14 cellular contexts compared by ENCODE assay signal in the genomic region with DNA sequence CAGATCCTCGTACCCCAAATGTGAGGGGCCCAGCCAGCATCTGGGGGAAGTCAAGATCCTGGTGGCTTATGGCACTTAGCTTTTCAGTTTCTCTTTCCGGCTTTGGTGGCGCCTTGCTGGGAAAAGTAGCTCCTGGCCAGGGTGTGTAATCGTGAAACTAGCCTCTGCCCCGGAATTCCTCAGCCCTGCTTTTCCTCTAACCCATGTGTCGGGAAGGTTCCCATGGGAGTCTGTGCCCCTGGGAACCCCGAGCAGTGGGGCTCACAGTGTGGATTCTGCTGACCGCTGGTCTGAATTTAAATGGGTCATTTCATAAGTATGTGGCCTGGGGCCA. TPM values are rescaled to one million over a fixed set of nuclear protein-coding genes. Genes with fewer than 3 reads are reported as not detected.
DNase-seq lines count a peak whose midpoint lies in the region; ATAC-seq and TF ChIP-seq lines count a peak whose summit lies in the region.
"Had no signal": no experiment of that assay in that cellular context is flagged by ENCODE, and none has a peak within 500 bp of the region (broad histone marks: within the 10 kb centered on the region; RNA-seq: fewer than 3 reads in every experiment).

No MANE protein-coding gene starts in this region.

- DNase-seq in activated CD8-positive, alpha-beta T cell treated with anti-CD3 and anti-CD28 coated beads, Interleukin-2, amount 10 ng/mL, durations not matched to agents 7 days and 5 days = no peak
- DNase-seq in activated CD8-positive, alpha-beta T cell treated with anti-CD3 and anti-CD28 coated beads for 36 hours = no peak
- DNase-seq in OCI-LY7 (ENCODE audit: low spot score) (no peak), left lobe of liver (ENCODE audit: low spot score) (no peak), stomach (no peak), NCI-H2081 treated with DMSO at 0.1 percent for 48 hours (lab: John Stamatoyannopoulos, UW) (no peak), CD1c-positive myeloid dendritic cell (ENCODE audit: extremely low spot score) (no peak), NCI-H2227 (lab: John Stamatoyannopoulos, UW; ENCODE audit: unreplicated experiment) (no peak)
- DNase-seq: cortex of kidney, WERI-Rb-1 had no signal

- no TSS peak for BruUV-seq in OCI-LY7 (replicated peaks; lab: Mats Ljungman, UMichigan)

- H4K20me1 ChIP-seq in OCI-LY7 (ENCODE audit: insufficient read depth, low read length) = peaks cover 8% of the 10 kb centered on the region; the same call in 1 of the 2 replicates

- H3K4me3 ChIP-seq in OCI-LY7 (ENCODE audit: low read depth, low read length, poor library complexity, severe bottlenecking) (no peak overlapping the region), stomach (peak overlapping the region in 2 of 4 donors; percentile 7 to 25)

- peak overlapping the region; percentile 30 for H3K4me3 Mint-ChIP-seq in activated CD8-positive, alpha-beta T cell treated with anti-CD3 and anti-CD28 coated beads, Interleukin-2, amount 10 ng/mL, durations not matched to agents 7 days and 5 days
- H3K4me3 Mint-ChIP-seq in activated CD8-positive, alpha-beta T cell treated with anti-CD3 and anti-CD28 coated beads for 36 hours = no peak overlapping the region

- TF ChIP-seq POLR2A in stomach (IDR thresholded peaks at IDR 0.05) = no peak

- WGBS in stomach, 5 donors = 21 to 44% (median 24%) methylated on average over 8 of the region's 8 CpGs

- H3K36me3 Mint-ChIP-seq in activated CD8-positive, alpha-beta T cell treated with anti-CD3 and anti-CD28 coated beads, Interleukin-2, amount 10 ng/mL, durations not matched to agents 7 days and 5 days (ENCODE audit: low read depth) = peaks cover 12% of the 10 kb centered on the region
- peaks cover 10% of the 10 kb centered on the region for H3K36me3 Mint-ChIP-seq in activated CD8-positive, alpha-beta T cell treated with anti-CD3 and anti-CD28 coated beads for 36 hours (ENCODE audit: low read depth)

- no peak for TF ChIP-seq CTCF in activated CD8-positive, alpha-beta T cell treated with anti-CD3 and anti-CD28 coated beads for 36 hours (IDR thresholded peaks at IDR 0.05)
- TF ChIP-seq CTCF in OCI-LY7 (conservative IDR thresholded peaks at IDR 0.05; ENCODE audit: low read length) (no peak), stomach (IDR thresholded peaks at IDR 0.05) (no peak)

- no peak for TF ChIP-seq EP300 in stomach (IDR thresholded peaks at IDR 0.05)

- H3K79me2 ChIP-seq in OCI-LY7 (ENCODE audit: insufficient read depth, low read depth, low read length) = peaks cover 15% of the 10 kb centered on the region

- H3K27ac ChIP-seq in OCI-LY7 (ENCODE audit: low read depth, low read length, poor library complexity, severe bottlenecking) (no peak overlapping the region), stomach (peak overlapping the region; percentile 59 to 86 (median 65))
- H3K27ac ChIP-seq: WERI-Rb-1 had no signal

- H3K9me2 ChIP-seq in OCI-LY7 (ENCODE audit: insufficient read depth, low read length) = no peaks in the 10 kb centered on the region

- H3K27me3 ChIP-seq in stomach = no peaks in the 10 kb centered on the region
- H3K27me3 ChIP-seq: gastrocnemius medialis had no signal

- no peak for ATAC-seq in activated CD8-positive, alpha-beta T cell treated with anti-CD3 and anti-CD28 coated beads, Interleukin-2, amount 10 ng/mL, durations not matched to agents 7 days and 5 days
- ATAC-seq in activated CD8-positive, alpha-beta T cell treated with anti-CD3 and anti-CD28 coated beads for 36 hours = no peak
- peak; percentile 0 for ATAC-seq in left lobe of liver
- ATAC-seq: gastrocnemius medialis had no signal

- peaks cover 58% of the 10 kb centered on the region for H3K4me1 Mint-ChIP-seq in activated CD8-positive, alpha-beta T cell treated with anti-CD3 and anti-CD28 coated beads, Interleukin-2, amount 10 ng/mL, durations not matched to agents 7 days and 5 days (ENCODE audit: low read depth)
- peaks cover 48% of the 10 kb centered on the region for H3K4me1 Mint-ChIP-seq in activated CD8-positive, alpha-beta T cell treated with anti-CD3 and anti-CD28 coated beads for 36 hours (ENCODE audit: low read depth)

- intact Hi-C loops in activated CD8-positive, alpha-beta T cell treated with anti-CD3 and anti-CD28 coated beads for 36 hours (cut with micrococcal nuclease) = no loop called here
- intact Hi-C loops in OCI-LY7 (cut with micrococcal nuclease; ENCODE audit: unreplicated experiment) = no loop called here
- intact Hi-C loops in stomach (cut with DNase I; ENCODE audit: low total_unique reads) = loop anchor here (5.0 to 10.0 kb wide), 2 partner anchors 134 to 287 kb away; no protein-coding TSS in a partner anchor

- POLR2A ChIA-PET in activated CD8-positive, alpha-beta T cell treated with anti-CD3 and anti-CD28 coated beads, Interleukin-2, amount 10 ng/mL, durations not matched to agents 7 days and 5 days (lab: Charles Lee) = interaction anchor here (1.3 to 6.2 kb wide), 3 partner anchors 51 to 293 kb away, joined by 6 to 79 read pairs (median 11); no protein-coding TSS in a partner anchor
- POLR2A ChIA-PET in activated CD8-positive, alpha-beta T cell treated with anti-CD3 and anti-CD28 coated beads for 36 hours (lab: Charles Lee) = interaction anchor here (0.6 to 9.2 kb wide), 9 partner anchors 9 to 364 kb away, joined by 3 to 147 read pairs (median 4); partner anchors contain the start of gene RMI2
- POLR2A ChIA-PET in OCI-LY7 (lab: Charles Lee) = interaction anchor here (1.2 to 2.9 kb wide), 2 partner anchors 32 to 39 kb away, joined by 4 to 11 read pairs; no protein-coding TSS in a partner anchor

- peaks cover 38% of the 10 kb centered on the region for H3K4me1 ChIP-seq in OCI-LY7 (ENCODE audit: insufficient read depth, low read length, poor library complexity, severe bottlenecking)
- peaks cover 24 to 57% (median 32%) of the 10 kb centered on the region in 4 donors for H3K4me1 ChIP-seq in stomach

- H3K4me2 ChIP-seq in OCI-LY7 (ENCODE audit: low read length) = peak overlapping the region; percentile 79

- peaks cover 14% of the 10 kb centered on the region for H3K36me3 ChIP-seq in OCI-LY7 (ENCODE audit: insufficient read depth, low read length)
- H3K36me3 ChIP-seq in stomach = peaks cover 0 to 6% (median 0%) of the 10 kb centered on the region in 4 donors
- H3K36me3 ChIP-seq: gastrocnemius medialis, WERI-Rb-1 had no signal

- H3K9me3 Mint-ChIP-seq in activated CD8-positive, alpha-beta T cell treated with anti-CD3 and anti-CD28 coated beads, Interleukin-2, amount 10 ng/mL, durations not matched to agents 7 days and 5 days (ENCODE audit: insufficient read depth) = no peaks in the 10 kb centered on the region
- no peaks in the 10 kb centered on the region for H3K9me3 Mint-ChIP-seq in activated CD8-positive, alpha-beta T cell treated with anti-CD3 and anti-CD28 coated beads for 36 hours

- CTCF ChIA-PET in activated CD8-positive, alpha-beta T cell treated with anti-CD3 and anti-CD28 coated beads, Interleukin-2, amount 10 ng/mL, durations not matched to agents 7 days and 5 days (lab: Charles Lee) = interaction anchor here (0.8 to 8.3 kb wide), 10 partner anchors 26 to 305 kb away, joined by 3 to 210 read pairs (median 4); no protein-coding TSS in a partner anchor
- CTCF ChIA-PET in activated CD8-positive, alpha-beta T cell treated with anti-CD3 and anti-CD28 coated beads for 36 hours (lab: Charles Lee) = interaction anchor here (1.0 to 9.0 kb wide), 6 partner anchors 14 to 295 kb away, joined by 3 to 88 read pairs (median 10); partner anchors contain the start of gene PRM3
- CTCF ChIA-PET in OCI-LY7 (lab: Charles Lee; ENCODE audit: unreplicated experiment) = no interaction called here

- no peaks in the 10 kb centered on the region for H3K27me3 Mint-ChIP-seq in activated CD8-positive, alpha-beta T cell treated with anti-CD3 and anti-CD28 coated beads, Interleukin-2, amount 10 ng/mL, durations not matched to agents 7 days and 5 days (ENCODE audit: low read depth)
- no peaks in the 10 kb centered on the region for H3K27me3 Mint-ChIP-seq in activated CD8-positive, alpha-beta T cell treated with anti-CD3 and anti-CD28 coated beads for 36 hours

- H3K9me3 ChIP-seq in OCI-LY7 (ENCODE audit: low read length) = no peaks in the 10 kb centered on the region
- no peaks in the 10 kb centered on the region for H3K9me3 ChIP-seq in stomach
- H3K9me3 ChIP-seq: gastrocnemius medialis had no signal

- H3K27ac Mint-ChIP-seq in activated CD8-positive, alpha-beta T cell treated with anti-CD3 and anti-CD28 coated beads, Interleukin-2, amount 10 ng/mL, durations not matched to agents 7 days and 5 days = peak overlapping the region; percentile 76
- H3K27ac Mint-ChIP-seq in activated CD8-positive, alpha-beta T cell treated with anti-CD3 and anti-CD28 coated beads for 36 hours = no peak overlapping the region

- no peak overlapping the region for H2AFZ ChIP-seq in OCI-LY7 (ENCODE audit: low read length)

RNA-seq across cellular contexts. Expression of gene SOCS1, which starts 3.3 kb away (rescaled TPM):
- total RNA-seq in activated CD8-positive, alpha-beta T cell treated with anti-CD3 and anti-CD28 coated beads, Interleukin-2, amount 10 ng/mL, durations not matched to agents 7 days and 5 days = 100 to 1,000 TPM; 170 to 174 TPM
- total RNA-seq in activated CD8-positive, alpha-beta T cell treated with anti-CD3 and anti-CD28 coated beads for 36 hours = 10 to 100 TPM; 75.7 to 75.8 TPM
- total RNA-seq in OCI-LY7 (2014; rRNA removed; shearing (Covaris generic)) = 45.8 and 47.1 TPM in 2 replicates
- total RNA-seq in OCI-LY7 (2022) = 23.4 and 28.7 TPM in 2 replicates
- 0.91 TPM for total RNA-seq in left lobe of liver
- total RNA-seq in stomach = 10 to 100 TPM in 3 of 5 donors, 1 to 10 TPM in 2; 4.2 to 45.5 (median 12.1) TPM
- polyA plus RNA-seq in stomach = 10 to 100 TPM in 2 of 3 donors, 1 to 10 TPM in 1; 9.4 to 14.7 (median 11.0) TPM

RNA-seq across cellular contexts. Expression of gene TNP2, which starts 9.9 kb away (rescaled TPM):
- not detected for total RNA-seq in activated CD8-positive, alpha-beta T cell treated with anti-CD3 and anti-CD28 coated beads, Interleukin-2, amount 10 ng/mL, durations not matched to agents 7 days and 5 days
- total RNA-seq in activated CD8-positive, alpha-beta T cell treated with anti-CD3 and anti-CD28 coated beads for 36 hours = not detected
- not detected in 2 replicates for total RNA-seq in OCI-LY7 (2014; rRNA removed; shearing (Covaris generic))
- not detected in 2 replicates for total RNA-seq in OCI-LY7 (2022)
- total RNA-seq in left lobe of liver = not detected
- not detected for total RNA-seq in stomach
- not detected for polyA plus RNA-seq in stomach
- total RNA-seq: G401, gastrocnemius medialis, NCI-H460 had no signal
- polyA plus RNA-seq: thymus had no signal

RNA-seq across cellular contexts. Expression of gene PRM3, which starts 14.2 kb away (rescaled TPM):
- total RNA-seq in activated CD8-positive, alpha-beta T cell treated with anti-CD3 and anti-CD28 coated beads, Interleukin-2, amount 10 ng/mL, durations not matched to agents 7 days and 5 days = not detected
- total RNA-seq in activated CD8-positive, alpha-beta T cell treated with anti-CD3 and anti-CD28 coated beads for 36 hours = not detected
- total RNA-seq in OCI-LY7 (2014; rRNA removed; shearing (Covaris generic)) = not detected in 2 replicates
- total RNA-seq in OCI-LY7 (2022) = not detected in 2 replicates
- not detected for total RNA-seq in left lobe of liver
- not detected for total RNA-seq in stomach
- not detected for polyA plus RNA-seq in stomach
- total RNA-seq: G401, gastrocnemius medialis, NCI-H460 had no signal
- polyA plus RNA-seq: thymus had no signal

RNA-seq across cellular contexts. Expression of gene PRM2, which starts 17.0 kb away (rescaled TPM):
- total RNA-seq in activated CD8-positive, alpha-beta T cell treated with anti-CD3 and anti-CD28 coated beads, Interleukin-2, amount 10 ng/mL, durations not matched to agents 7 days and 5 days = not detected
- total RNA-seq in activated CD8-positive, alpha-beta T cell treated with anti-CD3 and anti-CD28 coated beads for 36 hours = not detected
- not detected in 2 replicates for total RNA-seq in OCI-LY7 (2014; rRNA removed; shearing (Covaris generic))
- total RNA-seq in OCI-LY7 (2022) (not detected in 2 replicates), left lobe of liver (not detected), stomach (not detected)
- polyA plus RNA-seq in stomach = not detected
- total RNA-seq: G401, gastrocnemius medialis, NCI-H460 had no signal

RNA-seq across cellular contexts. Expression of gene PRM1, which starts 21.9 kb away (rescaled TPM):
- total RNA-seq in activated CD8-positive, alpha-beta T cell treated with anti-CD3 and anti-CD28 coated beads, Interleukin-2, amount 10 ng/mL, durations not matched to agents 7 days and 5 days = not detected
- total RNA-seq in activated CD8-positive, alpha-beta T cell treated with anti-CD3 and anti-CD28 coated beads for 36 hours = not detected
- total RNA-seq in OCI-LY7 (2014; rRNA removed; shearing (Covaris generic)) = not detected in 2 replicates
- total RNA-seq in OCI-LY7 (2022) (not detected in 2 replicates), left lobe of liver (not detected), stomach (not detected)
- polyA plus RNA-seq in stomach = not detected
- total RNA-seq: G401, gastrocnemius medialis, NCI-H460 had no signal
